In genomic region chr3:46853441-46854410, GRCh38 we compare ENCODE assay signal across 21 cellular contexts. TPM values are rescaled to one million over a fixed set of nuclear protein-coding genes. Genes with fewer than 3 reads are reported as not detected.
DNase-seq lines count a peak whose midpoint lies in the region; ATAC-seq and TF ChIP-seq lines count a peak whose summit lies in the region.
"Had no signal": no experiment of that assay in that cellular context is flagged by ENCODE, and none has a peak within 500 bp of the region (broad histone marks: within the 10 kb centered on the region; RNA-seq: fewer than 3 reads in every experiment).

No MANE protein-coding gene starts in this region.

- no peak overlapping the region for H3K4me3 ChIP-seq in RWPE2 (ENCODE audit: severe bottlenecking)
- H3K4me3 ChIP-seq: dorsolateral prefrontal cortex, smooth muscle cell had no signal

- TF ChIP-seq CTCF in RWPE2 (IDR thresholded peaks at IDR 0.05; ENCODE audit: poor library complexity, severe bottlenecking) = no peak
- TF ChIP-seq CTCF in activated B cell treated with CpG ODN at 0.5 μM for 24 hours (IDR thresholded peaks at IDR 0.05) = no peak

- no peaks in the 10 kb centered on the region for H3K4me1 ChIP-seq in RWPE2 (ENCODE audit: insufficient read depth, poor library complexity, severe bottlenecking)

- POLR2A ChIA-PET in activated B cell treated with CpG ODN at 0.5 μM for 24 hours (lab: Charles Lee) = no interaction called here

- CTCF ChIA-PET in activated B cell treated with CpG ODN at 0.5 μM for 24 hours (lab: Charles Lee) = no interaction called here

- ATAC-seq in RWPE2 (ENCODE audit: low read depth) (no peak), activated B cell treated with CpG ODN at 0.5 μM for 24 hours (ENCODE audit: low read depth) (no peak), left ventricle myocardium superior (peak; percentile 9), sciatic nerve (no peak), GM21619 (IDR thresholded peaks at IDR 0.05; ENCODE audit: unreplicated experiment) (no peak), HG03342 (IDR thresholded peaks at IDR 0.05; ENCODE audit: unreplicated experiment) (no peak)

- no peaks in the 10 kb centered on the region for H3K9me3 ChIP-seq in RWPE2 (ENCODE audit: severe bottlenecking)

- no peaks in the 10 kb centered on the region for H3K36me3 ChIP-seq in RWPE2 (ENCODE audit: low read depth)

- H3K36me3 Mint-ChIP-seq in activated B cell treated with CpG ODN at 0.5 μM for 24 hours (ENCODE audit: low read depth) = no peaks in the 10 kb centered on the region
- H3K36me3 Mint-ChIP-seq: CD8-positive, alpha-beta memory T cell; naive B cell had no signal

- H3K4me3 Mint-ChIP-seq in activated B cell treated with CpG ODN at 0.5 μM for 24 hours = no peak overlapping the region
- H3K4me3 Mint-ChIP-seq: CD8-positive, alpha-beta memory T cell had no signal

- peak; percentile 49 for DNase-seq in RWPE2 (ENCODE audit: low spot score)
- peak; percentile 13 for DNase-seq in activated B cell treated with CpG ODN at 0.5 μM for 24 hours
- DNase-seq in left ventricle myocardium superior = peak; percentile 53
- peak; percentile 33 for DNase-seq in sciatic nerve (ENCODE audit: low spot score)
- DNase-seq in COLO668 (lab: John Stamatoyannopoulos, UW; ENCODE audit: unreplicated experiment) = no peak
- no peak for DNase-seq in GOT3 (lab: John Stamatoyannopoulos, UW)
- DNase-seq: hippocampal formation; mammary epithelial cell; naive B cell; NCI-H774; OCI-M1; stimulated activated CD4-positive, alpha-beta T cell treated with anti-CD3 and anti-CD28 coated beads, Interleukin-4, amount 100 ng/mL, for 4 hours had no signal

- H3K4me1 Mint-ChIP-seq in activated B cell treated with CpG ODN at 0.5 μM for 24 hours = no peaks in the 10 kb centered on the region
- H3K4me1 Mint-ChIP-seq: CD8-positive, alpha-beta memory T cell had no signal

- H3K9me3 Mint-ChIP-seq in activated B cell treated with CpG ODN at 0.5 μM for 24 hours = no peaks in the 10 kb centered on the region
- H3K9me3 Mint-ChIP-seq: CD8-positive, alpha-beta memory T cell; naive B cell had no signal

- H3K27me3 ChIP-seq in RWPE2 (ENCODE audit: insufficient read depth, poor library complexity, severe bottlenecking) = no peaks in the 10 kb centered on the region
- H3K27me3 ChIP-seq: dorsolateral prefrontal cortex had no signal

- intact Hi-C loops in activated B cell treated with CpG ODN at 0.5 μM for 24 hours (cut with micrococcal nuclease) (no loop called here), left ventricle myocardium superior (cut with micrococcal nuclease) (no loop called here), sciatic nerve (cut with DNase I) (no loop called here)

- no peak overlapping the region for H3K27ac Mint-ChIP-seq in activated B cell treated with CpG ODN at 0.5 μM for 24 hours
- H3K27ac Mint-ChIP-seq: progenitor cell of endocrine pancreas had no signal

- H3K27ac ChIP-seq in RWPE2 (ENCODE audit: poor library complexity, severe bottlenecking) = no peak overlapping the region
- H3K27ac ChIP-seq: dorsolateral prefrontal cortex had no signal

- H3K27me3 Mint-ChIP-seq in activated B cell treated with CpG ODN at 0.5 μM for 24 hours = peaks cover 15% of the 10 kb centered on the region

RNA-seq across cellular contexts. Expression of gene MYL3, which starts 9.5 kb away (rescaled TPM):
- not detected in 2 replicates for total RNA-seq in activated B cell treated with CpG ODN at 0.5 μM for 24 hours
- 9,164 TPM for total RNA-seq in left ventricle myocardium superior
- total RNA-seq in sciatic nerve = 3.3 TPM
- total RNA-seq: activated CD8-positive, alpha-beta memory T cell treated with anti-CD3 and anti-CD28 coated beads for 36 hours; bronchial epithelial cell; CD8-positive, alpha-beta memory T cell; H4; mammary epithelial cell; progenitor cell of endocrine pancreas had no signal

RNA-seq across cellular contexts. Expression of gene PTH1R, which starts 23.8 kb away (rescaled TPM):
- total RNA-seq in activated B cell treated with CpG ODN at 0.5 μM for 24 hours (not detected in 2 replicates), left ventricle myocardium superior (13.0 TPM), sciatic nerve (6.6 TPM)
- total RNA-seq: activated CD8-positive, alpha-beta memory T cell treated with anti-CD3 and anti-CD28 coated beads for 36 hours; bronchial epithelial cell; CD8-positive, alpha-beta memory T cell had no signal

Comparison
In these comparisons a context has a peak if more than half of its experiments do, and no peak if none do; other contexts are left out.
1. DNase-seq: peak in RWPE2 (single experiment), activated B cell treated with CpG ODN at 0.5 μM for 24 hours (single experiment), left ventricle myocardium superior (single experiment) and sciatic nerve (single experiment); none in COLO668 (single experiment) and GOT3 (single experiment).
2. RNA of gene MYL3, which starts 9.5 kb away (total RNA-seq): 9,164 TPM in left ventricle myocardium superior (single experiment); 3.3 TPM in sciatic nerve (single experiment) and not detected in activated B cell treated with CpG ODN at 0.5 μM for 24 hours; every median in the first group is over 1,000 times any median in the second.